ENCODE assay signal across 2 cellular contexts in genomic region chr18:69538849-69539248, GRCh38.
A peak's percentile ranks its signal among the peaks of the same experiment; 100 is the strongest.
TF ChIP-seq lines count a peak whose summit lies in the region.

No MANE protein-coding gene starts in this region.

TF ChIP-seq in IMR-90, 13 proteins besides CTCF, POLR2A, EP300 and RAD21 (continued from another document):
- TF ChIP-seq ELK1 (IDR thresholded peaks at IDR 0.05; ENCODE audit: borderline replicate concordance, low read depth, low read length) (no peak), CHD1 (IDR thresholded peaks at IDR 0.05; ENCODE audit: low read depth, low read length) (no peak), RFX5 (IDR thresholded peaks at IDR 0.05; ENCODE audit: low read depth, low read length) (no peak), NFE2L2 (IDR thresholded peaks at IDR 0.05; ENCODE audit: low read depth, low read length) (no peak), USF2 (IDR thresholded peaks at IDR 0.05; ENCODE audit: low read depth, low read length) (no peak), RCOR1 (IDR thresholded peaks at IDR 0.05; ENCODE audit: insufficient replicate concordance, low read length) (no peak), SMC3 (IDR thresholded peaks at IDR 0.05; ENCODE audit: low read depth, low read length) (no peak), FOS (IDR thresholded peaks at IDR 0.05; ENCODE audit: low read depth, low read length) (no peak), MAFK (IDR thresholded peaks at IDR 0.05; ENCODE audit: low read depth, low read length) (no peak)

TF ChIP-seq in SK-N-SH, 30 proteins besides CTCF, POLR2A, EP300 and RAD21 (continued from another document):
- TF ChIP-seq SMC3 (IDR thresholded peaks at IDR 0.05; ENCODE audit: low read depth, low read length) (no peak), CHD2 (IDR thresholded peaks at IDR 0.05; ENCODE audit: low read length, partially characterized antibody) (peak; percentile 48), NRF1 (IDR thresholded peaks at IDR 0.05; ENCODE audit: low read depth, low read length) (no peak), YY1 (IDR thresholded peaks at IDR 0.05; ENCODE audit: low read depth) (no peak), USF1 (IDR thresholded peaks at IDR 0.05; ENCODE audit: borderline replicate concordance, low read depth) (no peak), FOXJ3 (CRISPR knock-in tag; IDR thresholded peaks at IDR 0.05) (peak; percentile 55; the same call in 1 of the 2 replicates), GATA2 (CRISPR knock-in tag; IDR thresholded peaks at IDR 0.05) (peak; percentile 63)
